Comparison of ENCODE assay signal across 28 cellular contexts in the genomic region with DNA sequence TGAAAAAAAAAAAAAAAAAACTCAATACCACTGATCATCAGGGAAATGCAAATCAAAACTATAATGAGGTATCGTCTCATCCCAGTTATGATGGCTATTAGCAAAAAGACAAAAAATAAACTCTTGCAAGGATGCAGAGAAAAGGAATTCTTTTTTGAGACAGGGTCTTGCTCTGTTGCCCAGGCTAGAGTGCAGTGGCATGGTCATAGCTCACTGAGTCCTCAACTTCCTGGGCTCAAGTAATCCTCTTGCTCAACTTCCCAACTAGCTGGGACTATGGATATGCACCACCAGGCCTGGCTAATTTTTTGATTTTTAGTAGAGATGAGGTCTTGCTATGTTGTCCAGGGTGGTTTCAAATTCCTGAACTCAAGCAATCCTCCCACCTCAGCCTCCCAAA. TPM values are rescaled to one million over a fixed set of nuclear protein-coding genes. Genes with fewer than 3 reads are reported as not detected.
DNase-seq lines count a peak whose midpoint lies in the region; ATAC-seq, FAIRE-seq and TF ChIP-seq lines count a peak whose summit lies in the region.
"Had no signal": no experiment of that assay in that cellular context is flagged by ENCODE, and none has a peak within 500 bp of the region (broad histone marks: within the 10 kb centered on the region; RNA-seq: fewer than 3 reads in every experiment).

No MANE protein-coding gene starts in this region.

- H3K4me1 ChIP-seq in HepG2 (ENCODE audit: insufficient read depth, low read length) = peaks cover 27% of the 10 kb centered on the region
- peaks cover 0 to 20% (median 8%) of the 10 kb centered on the region in 4 donors for H3K4me1 ChIP-seq in right lobe of liver
- H3K4me1 ChIP-seq in K562 (replicated peaks in 1 of 2; ENCODE audit: control insufficient read depth in 2 of 2, insufficient read depth in 2 of 2, low read length in 2 of 2) = no peaks in the 10 kb centered on the region; a peak in 1 of 5 replicates

- POLR2A ChIA-PET in HepG2 (lab: Yijun Ruan, JAX) (no interaction called here), K562 (lab: Yijun Ruan, JAX) (no interaction called here)

- peaks cover 15 to 44% of the 10 kb centered on the region in 2 donors for H3K4me1 Mint-ChIP-seq in effector memory CD8-positive, alpha-beta T cell (ENCODE audit: low read depth in 2 of 2)
- peaks cover 18% of the 10 kb centered on the region for H3K4me1 Mint-ChIP-seq in activated T-cell treated with anti-CD3 and anti-CD28 coated beads, Interleukin-2, amount 50 U/mL, for 4 hours (ENCODE audit: low read depth)

- H4K20me1 ChIP-seq in HepG2 (ENCODE audit: insufficient read depth, low read length) (no peaks in the 10 kb centered on the region), K562 (replicated peaks; ENCODE audit: control insufficient read depth, insufficient read depth, low read length) (no peaks in the 10 kb centered on the region)

- H3K36me3 ChIP-seq in HepG2 (replicated peaks in 1 of 2; ENCODE audit: control insufficient read depth in 1 of 2, insufficient read depth in 2 of 2, low read length in 2 of 2) = peaks cover 0 to 1% of the 10 kb centered on the region in 2 experiments; a peak in 2 of 5 replicates
- no peaks in the 10 kb centered on the region for H3K36me3 ChIP-seq in right lobe of liver
- H3K36me3 ChIP-seq in K562 (ENCODE audit: control insufficient read depth, insufficient read depth, low read length) = no peaks in the 10 kb centered on the region; the same call in 2 of the 3 replicates

- H2AFZ ChIP-seq in HepG2 (ENCODE audit: low read length) = no peak overlapping the region
- no peak overlapping the region for H2AFZ ChIP-seq in K562 (ENCODE audit: low read depth, low read length)

- intact Hi-C loops in HepG2 (cut with micrococcal nuclease; ENCODE audit: unreplicated experiment) = no loop called here
- intact Hi-C loops in right lobe of liver (cut with DNase I) = no loop called here
- intact Hi-C loops in K562 (cut with micrococcal nuclease) = no loop called here

- H3K79me2 ChIP-seq in HepG2 (ENCODE audit: insufficient read depth, low read length) = peaks cover 3% of the 10 kb centered on the region
- peaks cover 6% of the 10 kb centered on the region; the same call in 2 of the 3 replicates for H3K79me2 ChIP-seq in K562 (ENCODE audit: control insufficient read depth, insufficient read depth, low read length)

- no peak for TF ChIP-seq RAD21 in HepG2 (CRISPR knock-in tag; IDR thresholded peaks at IDR 0.05)
- no peak for TF ChIP-seq RAD21 in K562 (CRISPR knock-in tag; conservative IDR thresholded peaks at IDR 0.05 in 1 of 2, IDR thresholded peaks at IDR 0.05 in 1 of 2)

- no peaks in the 10 kb centered on the region for H3K27me3 Mint-ChIP-seq in effector memory CD8-positive, alpha-beta T cell
- H3K27me3 Mint-ChIP-seq in activated T-cell treated with anti-CD3 and anti-CD28 coated beads, Interleukin-2, amount 50 U/mL, for 4 hours (ENCODE audit: low read depth) = no peaks in the 10 kb centered on the region
- H3K27me3 Mint-ChIP-seq: B cell; CD4-positive, alpha-beta T cell had no signal

- no peak overlapping the region for H3K9ac ChIP-seq in HepG2 (ENCODE audit: insufficient read depth, low read depth, low read length)
- no peak overlapping the region for H3K9ac ChIP-seq in K562 (ENCODE audit: insufficient read depth in 1 of 2, low read depth in 2 of 2, low read length in 2 of 2)
- H3K9ac ChIP-seq: BLaER1 treated with 17β-estradiol and CSF1 and Interleukin-3, amounts not matched to agents 10 nM and 100 nM had no signal

- peak overlapping the region; percentile 4 to 16 for H3K27ac Mint-ChIP-seq in effector memory CD8-positive, alpha-beta T cell
- H3K27ac Mint-ChIP-seq: B cell; CD4-positive, alpha-beta T cell; CD8-positive, alpha-beta T cell had no signal

- H3K4me3 ChIP-seq in HepG2 (replicated peaks in 1 of 3; ENCODE audit: insufficient read depth in 1 of 3, low read depth in 2 of 3, low read length in 3 of 3) (no peak overlapping the region), right lobe of liver (no peak overlapping the region), K562 (no peak overlapping the region)
- H3K4me3 ChIP-seq: A549; BLaER1 treated with 17β-estradiol and CSF1 and Interleukin-3, amounts not matched to agents 10 nM and 100 nM had no signal

- 97% methylated on average over 1 of the region's 1 CpG for WGBS in HepG2 (ENCODE audit: low lambda C conversion rate)
- WGBS in right lobe of liver (ENCODE audit: insufficient coverage, low coverage, low lambda C conversion rate, missing lambda C conversion rate) = 100% methylated on average over 1 of the region's 1 CpG
- WGBS in K562 (ENCODE audit: insufficient coverage, low coverage, missing lambda C conversion rate) = 100% methylated on average over 1 of the region's 1 CpG

- H3K9me3 Mint-ChIP-seq in effector memory CD8-positive, alpha-beta T cell = no peaks in the 10 kb centered on the region
- no peaks in the 10 kb centered on the region for H3K9me3 Mint-ChIP-seq in activated T-cell treated with anti-CD3 and anti-CD28 coated beads, Interleukin-2, amount 50 U/mL, for 4 hours
- H3K9me3 Mint-ChIP-seq: CD4-positive, alpha-beta T cell; CD8-positive, alpha-beta T cell had no signal

- no peak for FAIRE-seq in HepG2 (lab: Jason Lieb, UNC)
- no peak for FAIRE-seq in K562 (lab: Jason Lieb, UNC)
- FAIRE-seq: A549, D721Med, GM12891, GM19239 had no signal

- no peak overlapping the region for H3K27ac ChIP-seq in HepG2 (ENCODE audit: extremely low read length, insufficient read depth, low read length)
- no peak overlapping the region for H3K27ac ChIP-seq in right lobe of liver
- no peak overlapping the region for H3K27ac ChIP-seq in K562 (ENCODE audit: extremely low read depth, low read depth, low read length)
- H3K27ac ChIP-seq: 22Rv1; A549; BLaER1 treated with 17β-estradiol and CSF1 and Interleukin-3, amounts not matched to agents 10 nM and 100 nM; C4-2B had no signal

- TF ChIP-seq CTCF in HepG2 (CRISPR knock-in tag; IDR thresholded peaks at IDR 0.05) (no peak), right lobe of liver (IDR thresholded peaks at IDR 0.05) (no peak), K562 (IDR thresholded peaks at IDR 0.05 in 2 of 3, conservative IDR thresholded peaks at IDR 0.05 in 1 of 3; ENCODE audit: insufficient read depth in 2 of 3, low read depth in 1 of 3, low read length in 3 of 3) (no peak)

- H3K9me3 ChIP-seq in HepG2 (ENCODE audit: low read length) = no peaks in the 10 kb centered on the region
- H3K9me3 ChIP-seq in right lobe of liver = no peaks in the 10 kb centered on the region
- no peaks in the 10 kb centered on the region for H3K9me3 ChIP-seq in K562 (replicated peaks; ENCODE audit: control insufficient read depth, insufficient read depth, low read depth, low read length)
- H3K9me3 ChIP-seq: A549, Caco-2 had no signal

- H3K4me2 ChIP-seq in HepG2 (ENCODE audit: low read depth, low read length) (no peak overlapping the region), K562 (ENCODE audit: insufficient read depth, low read length) (no peak overlapping the region)
- H3K4me2 ChIP-seq: A549 had no signal

- no peaks in the 10 kb centered on the region for H3K9me1 ChIP-seq in K562 (ENCODE audit: control insufficient read depth, insufficient read depth, low read length)

- BruUV-seq in HepG2 (replicated peaks; lab: Mats Ljungman, UMichigan) (no TSS peak), K562 (replicated peaks; lab: Mats Ljungman, UMichigan) (no TSS peak)

- TF ChIP-seq EP300 in HepG2 (IDR thresholded peaks at IDR 0.05; ENCODE audit: low read depth in 2 of 2, low read length in 2 of 2) (no peak), HepG2 (CRISPR knock-in tag; IDR thresholded peaks at IDR 0.05; ENCODE audit: borderline replicate concordance) (no peak), K562 (IDR thresholded peaks at IDR 0.05; ENCODE audit: low read length) (no peak)

- DNase-seq in HepG2 (ENCODE audit: low spot score) (no peak), right lobe of liver (no peak), K562 (ENCODE audit: extremely low read depth in 1 of 4, low spot score in 3 of 4) (no peak), renal cortical epithelial cell (ENCODE audit: low read depth) (peak; percentile 21), DMS 273 (lab: John Stamatoyannopoulos, UW; ENCODE audit: unreplicated experiment) (no peak)
- no peak for DNase-seq in effector memory CD8-positive, alpha-beta T cell
- no peak for DNase-seq in activated T-cell treated with anti-CD3 and anti-CD28 coated beads, Interleukin-2, amount 50 U/mL, for 4 hours
- DNase-seq: AML-193; Caco-2; Calu3; CD4-positive, alpha-beta T cell; CD8-positive, alpha-beta T cell; DMS 273 treated with DMSO at 0.1 percent for 48 hours; DMS153; DMS53; DMS79; DND-41; EL; GDM1 had no signal

- in situ Hi-C loops in HepG2 (cut with HindIII; ENCODE audit: extremely low pct_ligation_motif_present, low pct_unique_long_range_greater_than_20kb) = no loop called here
- in situ Hi-C loops in K562 (cut with MboI) = no loop called here

- ATAC-seq in HepG2 = no peak
- no peak for ATAC-seq in right lobe of liver
- ATAC-seq in K562 = no peak
- no peak for ATAC-seq in effector memory CD8-positive, alpha-beta T cell (replicated peaks)
- no peak for ATAC-seq in HG02981 (IDR thresholded peaks at IDR 0.05; ENCODE audit: unreplicated experiment)
- no peak for ATAC-seq in activated T-cell treated with anti-CD3 and anti-CD28 coated beads, Interleukin-2, amount 50 U/mL, for 4 hours
- ATAC-seq: A549; CD8-positive, alpha-beta T cell had no signal

- H3K27me3 ChIP-seq in HepG2 (ENCODE audit: control insufficient read depth in 1 of 2, insufficient read depth in 2 of 2, low read length in 2 of 2) = no peaks in the 10 kb centered on the region
- no peaks in the 10 kb centered on the region for H3K27me3 ChIP-seq in right lobe of liver
- no peaks in the 10 kb centered on the region for H3K27me3 ChIP-seq in K562 (ENCODE audit: control insufficient read depth in 2 of 2, insufficient read depth in 2 of 2, low read length in 2 of 2)
- H3K27me3 ChIP-seq: BLaER1 treated with 17β-estradiol and CSF1 and Interleukin-3, amounts not matched to agents 10 nM and 100 nM had no signal

- TF ChIP-seq POLR2A in HepG2 (IDR thresholded peaks at IDR 0.05; ENCODE audit: insufficient read depth in 1 of 2, low read depth in 2 of 2, low read length in 2 of 2) (no peak), right lobe of liver (IDR thresholded peaks at IDR 0.05) (no peak), K562 (conservative IDR thresholded peaks at IDR 0.05) (no peak)

- H3K4me3 Mint-ChIP-seq in effector memory CD8-positive, alpha-beta T cell = no peak overlapping the region
- no peak overlapping the region for H3K4me3 Mint-ChIP-seq in activated T-cell treated with anti-CD3 and anti-CD28 coated beads, Interleukin-2, amount 50 U/mL, for 4 hours
- H3K4me3 Mint-ChIP-seq: B cell; CD4-positive, alpha-beta T cell; CD8-positive, alpha-beta T cell had no signal

- H3K36me3 Mint-ChIP-seq in effector memory CD8-positive, alpha-beta T cell (ENCODE audit: insufficient read depth) = peaks cover 3% of the 10 kb centered on the region
- peaks cover 18% of the 10 kb centered on the region for H3K36me3 Mint-ChIP-seq in activated T-cell treated with anti-CD3 and anti-CD28 coated beads, Interleukin-2, amount 50 U/mL, for 4 hours (ENCODE audit: insufficient read depth)

- CTCF ChIA-PET in HepG2 (lab: Yijun Ruan, JAX; ENCODE audit: low intra/inter-chr PET ratio, low total read pairs) (no interaction called here), K562 (lab: Yijun Ruan, JAX; ENCODE audit: low intra/inter-chr PET ratio) (no interaction called here)

RNA-seq across cellular contexts. Expression of a gene that starts 59.5 kb away (rescaled TPM):
- total RNA-seq in HepG2 (2016; rRNA removed; fragmentation: Illumina TruSeq; extraction: Trizol) (42.4 and 56.5 TPM in 2 replicates), right lobe of liver (10 to 100 TPM; 13.1 to 71.1 (median 16.4) TPM), K562 (2014; rRNA removed) (41.8 and 64.7 TPM in 2 replicates), K562 (2014; rRNA removed; fragmentation: Illumina TruSeq; extraction: Trizol) (41.6 and 44.3 TPM in 2 replicates), K562 (2015; rRNA removed; fragmentation: Illumina TruSeq; extraction: Trizol) (37.0 and 39.2 TPM in 2 replicates), K562 (2021) (21.3 and 23.0 TPM in 2 replicates), renal cortical epithelial cell (108 and 140 TPM in 2 replicates)
- 3.6 and 4.5 TPM in 2 replicates for total RNA-seq in HepG2 (2016; cell fraction: cytosol; rRNA removed; fragmentation: Illumina TruSeq; extraction: Trizol; ENCODE audit: low read depth)
- 41.6 and 57.3 TPM in 2 replicates for total RNA-seq in HepG2 (2016; cell fraction: insoluble cytoplasmic fraction; rRNA removed; fragmentation: Illumina TruSeq; extraction: Trizol)
- 8.7 and 9.1 TPM in 2 replicates for total RNA-seq in HepG2 (2016; cell fraction: membrane; rRNA removed; fragmentation: Illumina TruSeq; extraction: Trizol)
- total RNA-seq in HepG2 (2016; cell fraction: nucleus; rRNA removed; fragmentation: Illumina TruSeq; extraction: Trizol) = 21.1 and 24.4 TPM in 2 replicates
- polyA plus RNA-seq in HepG2 (2011; rRNA removed) (24.5 and 31.7 TPM in 2 replicates), K562 (2011; rRNA removed) (24.8 and 33.4 TPM in 2 replicates), K562 (2014; fragmentation: Illumina TruSeq; extraction: Trizol) (27.8 and 29.5 TPM in 2 replicates), K562 (2014; fragmentation: Nextera tagmentation; extraction: Ambion mirVana) (1 to 10 TPM; 9.1 to 9.8 TPM), K562 (2014; rRNA removed) (34.7 and 39.4 TPM in 2 replicates)
- polyA plus RNA-seq in HepG2 (2011; cell fraction: cytosol; rRNA removed) = 31.6 and 33.0 TPM in 2 replicates
- polyA plus RNA-seq in HepG2 (2011; cell fraction: nucleus; rRNA removed) = 25.0 and 29.4 TPM in 2 replicates
- 19.9 and 23.4 TPM in 2 replicates for polyA plus RNA-seq in HepG2 (2012)
- polyA plus RNA-seq in HepG2 (2016; cell fraction: cytosol; fragmentation: Illumina TruSeq; extraction: Trizol; ENCODE audit: low read depth) = 2.7 and 2.9 TPM in 2 replicates
- polyA plus RNA-seq in HepG2 (2016; cell fraction: insoluble cytoplasmic fraction; fragmentation: Illumina TruSeq; extraction: Trizol; ENCODE audit: low read depth) = 55.6 and 59.5 TPM in 2 replicates
- polyA plus RNA-seq in HepG2 (2016; cell fraction: membrane; fragmentation: Illumina TruSeq; extraction: Trizol; ENCODE audit: low read depth) = 5.6 TPM in 2 replicates
- 30.3 and 34.9 TPM in 2 replicates for polyA plus RNA-seq in HepG2 (2016; cell fraction: nucleus; fragmentation: Illumina TruSeq; extraction: Trizol; ENCODE audit: insufficient read depth, low read depth)
- 5.1 and 10.2 TPM in 2 replicates for polyA minus RNA-seq in HepG2 (2011; rRNA and poly(A)+ RNA removed; ENCODE audit: low replicate concordance)
- polyA minus RNA-seq in HepG2 (2011; cell fraction: cytosol; rRNA and poly(A)+ RNA removed) = 16.1 and 17.5 TPM in 2 replicates
- 27.2 and 34.8 TPM in 2 replicates for polyA minus RNA-seq in HepG2 (2011; cell fraction: nucleus; rRNA and poly(A)+ RNA removed)
- total RNA-seq in K562 (2011; cell fraction: chromatin; rRNA removed; ENCODE audit: low replicate concordance) = 12.3 and 26.1 TPM in 2 replicates
- total RNA-seq in K562 (2011; cell fraction: nucleolus; rRNA removed) = 7.3 and 9.6 TPM in 2 replicates
- total RNA-seq in K562 (2011; cell fraction: nucleoplasm; rRNA removed) = 11.8 and 15.7 TPM in 2 replicates
- polyA plus RNA-seq in K562 (2011; cell fraction: cytosol; rRNA removed) = 22.0 and 28.8 TPM in 2 replicates
- polyA plus RNA-seq in K562 (2011; cell fraction: nucleus; rRNA removed) = 12.5 and 12.6 TPM in 2 replicates
- 23.9 and 25.0 TPM in 2 replicates for polyA plus RNA-seq in K562 (2012)
- 16.5 and 24.0 TPM in 2 replicates for polyA minus RNA-seq in K562 (2011; rRNA and poly(A)+ RNA removed)
- polyA minus RNA-seq in K562 (2011; cell fraction: cytosol; rRNA and poly(A)+ RNA removed) = 8.3 and 14.9 TPM in 2 replicates
- polyA minus RNA-seq in K562 (2011; cell fraction: nucleus; rRNA and poly(A)+ RNA removed) = 16.8 and 17.0 TPM in 2 replicates
- 10 to 100 TPM; 27.7 to 32.4 (median 28.4) TPM for total RNA-seq in activated T-cell treated with anti-CD3 and anti-CD28 coated beads, Interleukin-2, amount 50 U/mL, for 4 hours
